ENCODE assay signal across 9 cellular contexts in the genomic region with DNA sequence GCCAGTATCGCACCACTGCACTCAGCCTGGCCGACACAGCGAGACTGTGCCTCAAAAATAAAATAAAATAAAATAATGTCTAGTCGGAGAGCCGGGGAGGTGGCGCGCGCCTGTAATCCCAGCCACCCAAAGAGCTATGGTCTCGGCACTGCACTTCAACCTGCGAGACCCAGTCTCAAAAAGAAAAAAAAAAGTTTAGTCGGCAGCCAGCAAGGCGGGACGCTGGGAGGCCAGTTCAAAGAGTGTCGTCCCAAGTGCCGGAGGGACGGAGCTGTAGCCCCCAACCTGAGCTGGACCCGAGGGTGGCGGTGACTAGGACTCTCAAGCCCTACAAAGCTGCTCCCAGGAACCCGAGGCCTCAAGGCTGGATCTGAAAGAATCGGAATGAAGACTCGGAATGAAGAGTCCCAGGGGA. TPM values are rescaled to one million over a fixed set of nuclear protein-coding genes. Genes with fewer than 3 reads are reported as not detected.
DNase-seq lines count a peak whose midpoint lies in the region; ATAC-seq and TF ChIP-seq lines count a peak whose summit lies in the region.
"Had no signal": no experiment of that assay in that cellular context is flagged by ENCODE, and none has a peak within 500 bp of the region (broad histone marks: within the 10 kb centered on the region; RNA-seq: fewer than 3 reads in every experiment).

No MANE protein-coding gene starts in this region.

- H3K79me2 ChIP-seq in DOHH2 (ENCODE audit: control insufficient read depth, low read length) (no peaks in the 10 kb centered on the region), OCI-LY3 (ENCODE audit: low read length) (no peaks in the 10 kb centered on the region)

- DNase-seq in ovary (no peak), NCI-H2107 treated with DMSO at 0.1 percent for 48 hours (lab: John Stamatoyannopoulos, UW; ENCODE audit: unreplicated experiment) (no peak), dedifferentiated amniotic fluid mesenchymal stem cell (ENCODE audit: extremely low spot score) (no peak)
- DNase-seq in activated effector memory CD4-positive, alpha-beta T cell treated with anti-CD3 and anti-CD28 coated beads, Interleukin-2, amount 50 U/mL, for 16 hours, result no peak

- no peaks in the 10 kb centered on the region for H3K9me3 ChIP-seq in DOHH2 (ENCODE audit: control insufficient read depth, insufficient read depth, low read length)
- H3K9me3 ChIP-seq in OCI-LY3 (ENCODE audit: insufficient read depth, low read length), result no peaks in the 10 kb centered on the region
- H3K9me3 ChIP-seq in esophagus (ENCODE audit: control insufficient read depth in 2 of 2, insufficient read depth in 1 of 2, low read depth in 1 of 2, low read length in 1 of 2), result no peaks in the 10 kb centered on the region
- H3K9me3 ChIP-seq in ovary, result no peaks in the 10 kb centered on the region

- WGBS in esophagus, 2 donors, result 28 to 30% methylated on average over 21 of the region's 21 CpGs
- WGBS in ovary, 3 donors, result 16 to 27% (median 23%) methylated on average over 21 of the region's 21 CpGs

- H3K4me2 ChIP-seq in DOHH2 (ENCODE audit: low read length) (peak overlapping the region; percentile 78), OCI-LY3 (ENCODE audit: low read length) (peak overlapping the region; percentile 82)

- intact Hi-C loops in ovary (cut with DNase I), result no loop called here

- no peak for TF ChIP-seq EP300 in ovary (IDR thresholded peaks at IDR 0.05)

- H3K9ac ChIP-seq in OCI-LY3 (ENCODE audit: low read length), result peak overlapping the region; percentile 49

- H3F3A ChIP-seq in DOHH2 (ENCODE audit: control insufficient read depth, insufficient read depth), result peaks cover 12% of the 10 kb centered on the region; the same call in 1 of the 2 replicates

- peak overlapping the region; percentile 91 for H3K4me3 ChIP-seq in DOHH2 (ENCODE audit: low read length)
- H3K4me3 ChIP-seq in OCI-LY3 (ENCODE audit: low read length), result peak overlapping the region; percentile 80
- H3K4me3 ChIP-seq in esophagus (ENCODE audit: low read depth in 1 of 2, low read length in 2 of 2), result peak overlapping the region; percentile 46 to 51
- H3K4me3 ChIP-seq in ovary, result peak overlapping the region; percentile 60

- TF ChIP-seq CTCF in DOHH2 (IDR thresholded peaks at IDR 0.05; ENCODE audit: low read depth, low read length, poor library complexity, severe bottlenecking), result no peak
- TF ChIP-seq CTCF in OCI-LY3 (IDR thresholded peaks at IDR 0.05; ENCODE audit: low read depth, low read length), result no peak
- TF ChIP-seq CTCF in ovary (IDR thresholded peaks at IDR 0.05), result peak in 1 of 3 donors; percentile 12

- H2AFZ ChIP-seq in OCI-LY3 (ENCODE audit: low read depth, low read length), result peak overlapping the region; percentile 62

- H3K27ac ChIP-seq in DOHH2 (ENCODE audit: low read depth, low read length), result peak overlapping the region; percentile 21
- no peak overlapping the region for H3K27ac ChIP-seq in OCI-LY3 (ENCODE audit: low read length)
- H3K27ac ChIP-seq in esophagus (ENCODE audit: low read depth in 2 of 2, low read length in 1 of 2), result peak overlapping the region; percentile 91 to 93
- no peak overlapping the region for H3K27ac ChIP-seq in ovary

- no peaks in the 10 kb centered on the region for H4K20me1 ChIP-seq in DOHH2 (ENCODE audit: control insufficient read depth, insufficient read depth, low read depth, low read length)
- no peaks in the 10 kb centered on the region for H4K20me1 ChIP-seq in OCI-LY3 (ENCODE audit: insufficient read depth, low read length)

- H3K9me2 ChIP-seq in DOHH2 (replicated peaks; ENCODE audit: control insufficient read depth, low read length), result no peaks in the 10 kb centered on the region

- TF ChIP-seq POLR2A in ovary (IDR thresholded peaks at IDR 0.05), result no peak

- no peak for ATAC-seq in GM21515 (IDR thresholded peaks at IDR 0.05; ENCODE audit: unreplicated experiment)

- H3K36me3 ChIP-seq in DOHH2 (ENCODE audit: control insufficient read depth, low read length) (no peaks in the 10 kb centered on the region), OCI-LY3 (replicated peaks; ENCODE audit: low read depth, low read length) (peaks cover 1% of the 10 kb centered on the region), esophagus (ENCODE audit: control insufficient read depth in 2 of 2, insufficient read depth in 2 of 2, low read length in 1 of 2) (peaks cover 0 to 17% of the 10 kb centered on the region in 2 donors), ovary (no peaks in the 10 kb centered on the region)

- H3K27me3 ChIP-seq in DOHH2 (ENCODE audit: control insufficient read depth, low read length) (no peaks in the 10 kb centered on the region), OCI-LY3 (ENCODE audit: low read depth, low read length) (no peaks in the 10 kb centered on the region), esophagus (ENCODE audit: control insufficient read depth in 1 of 2, insufficient read depth in 2 of 2, low read length in 2 of 2) (no peaks in the 10 kb centered on the region), ovary (no peaks in the 10 kb centered on the region)

- H3K4me1 ChIP-seq in DOHH2 (ENCODE audit: control insufficient read depth, low read length) (peaks cover 48% of the 10 kb centered on the region), OCI-LY3 (ENCODE audit: low read length) (peaks cover 10% of the 10 kb centered on the region), esophagus (ENCODE audit: control insufficient read depth in 2 of 2, insufficient read depth in 2 of 2, low read length in 1 of 2) (peaks cover 0 to 9% of the 10 kb centered on the region in 2 donors), ovary (ENCODE audit: insufficient read depth) (no peaks in the 10 kb centered on the region)

RNA-seq across cellular contexts. Expression of a gene that starts 0.6 kb away (rescaled TPM):
- polyA plus RNA-seq in esophagus (1 to 10 TPM; 2.1 to 4.6 TPM), ovary (under 1 TPM in 1 of 2 donors, not detected in 1; 0.51 TPM)
- 1 to 10 TPM in 1 of 7 donors, under 1 TPM in 2, not detected in 4; 0.69 to 1.7 (median 0.86) TPM for total RNA-seq in ovary
- total RNA-seq: renal cortical epithelial cell had no signal

RNA-seq across cellular contexts. Expression of a gene that starts 7.0 kb away (rescaled TPM):
- polyA plus RNA-seq in esophagus, result 1,000 to 10,000 TPM; 1,189 to 4,054 TPM
- total RNA-seq in ovary, result 10 to 100 TPM in 1 of 7 donors, 1 to 10 TPM in 6; 1.8 to 11.0 (median 6.2) TPM
- polyA plus RNA-seq in ovary, result 10 to 100 TPM in 1 of 2 donors, 1 to 10 TPM in 1; 4.3 to 16.7 TPM

RNA-seq across cellular contexts. Expression of a gene that starts 27.7 kb away (rescaled TPM):
- polyA plus RNA-seq in esophagus, result 10 to 100 TPM; 14.1 to 26.7 TPM
- total RNA-seq in ovary, result 10 to 100 TPM in 6 of 7 donors, 1 to 10 TPM in 1; 8.0 to 24.3 (median 17.2) TPM
- polyA plus RNA-seq in ovary, result 10 to 100 TPM; 15.1 to 20.2 TPM

RNA-seq across cellular contexts. Expression of a gene that starts 34.3 kb away (rescaled TPM):
- polyA plus RNA-seq in esophagus (100 to 1,000 TPM in 1 of 2 donors, 10 to 100 TPM in 1; 43.2 to 108 TPM), ovary (10 to 100 TPM in 1 of 2 donors, 1 to 10 TPM in 1; 8.8 to 12.1 TPM)
- total RNA-seq in ovary, result 10 to 100 TPM; 11.6 to 86.6 (median 22.5) TPM

Comparison
In these comparisons a context has a peak if more than half of its experiments do, and no peak if none do; other contexts are left out.
1. H3K27ac ChIP-seq: peak in DOHH2 (single experiment) and esophagus (2 of 2); none in OCI-LY3 (single experiment) and ovary (0 of 2).
2. RNA of a gene that starts 7.0 kb away (polyA plus RNA-seq): 1,189 to 4,054 TPM in esophagus; 4.3 to 16.7 TPM in ovary; every median in the first group is over 10 times any median in the second.
3. Peak in every context shown above with its lines, with median percentiles within 50 percentile points of each other: H3K4me3 ChIP-seq.